8 cellular contexts compared by ENCODE assay signal in the genomic region with DNA sequence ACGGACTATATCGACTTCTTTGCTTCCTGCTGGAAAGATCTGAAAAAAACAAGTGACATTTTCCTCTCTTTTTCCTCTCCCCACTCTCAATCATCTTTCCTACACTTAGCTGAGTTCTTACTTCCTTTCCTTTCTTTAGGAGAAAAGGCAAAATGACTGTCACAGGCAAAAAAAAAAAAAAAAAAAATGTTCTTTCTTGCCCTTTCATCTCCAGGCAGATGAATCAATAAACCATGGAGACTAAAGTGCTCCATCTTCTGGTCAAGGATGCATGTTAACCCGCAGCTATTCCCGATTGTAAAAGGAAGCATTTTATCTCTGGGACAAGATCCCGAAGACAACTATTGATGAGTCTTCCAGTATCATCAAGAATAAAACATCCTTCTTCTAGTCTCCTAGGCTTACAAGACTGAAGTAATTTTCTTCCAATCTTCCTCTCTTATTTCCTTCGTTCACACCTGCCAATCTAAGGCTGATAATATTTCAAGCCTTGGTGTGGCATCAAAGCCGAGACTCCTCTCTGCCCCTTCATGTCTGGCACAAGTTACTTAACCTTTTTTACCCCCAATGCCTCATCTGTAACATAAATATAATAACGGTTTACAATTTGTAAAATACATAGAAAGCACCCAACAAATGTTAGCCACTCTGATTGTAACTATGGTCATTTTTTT.
DNase-seq lines count a peak whose midpoint lies in the region; ATAC-seq and TF ChIP-seq lines count a peak whose summit lies in the region.

No MANE protein-coding gene starts in this region.

- intact Hi-C loops in breast epithelium (cut with DNase I; ENCODE audit: low total_unique reads) (no loop called here), lower lobe of right lung (cut with DNase I) (no loop called here)

- ATAC-seq in lower lobe of right lung (peak in 1 of 2 donors; percentile 48), GM21576 (IDR thresholded peaks at IDR 0.05; ENCODE audit: unreplicated experiment) (no peak)

- no peaks in the 10 kb centered on the region for H3K27me3 ChIP-seq in breast epithelium
- no peaks in the 10 kb centered on the region for H3K27me3 ChIP-seq in lower lobe of right lung (ENCODE audit: low read depth)

- no peaks in the 10 kb centered on the region for H3K36me3 ChIP-seq in breast epithelium
- H3K36me3 ChIP-seq in lower lobe of right lung: no peaks in the 10 kb centered on the region

- H3K4me1 ChIP-seq in breast epithelium (no peaks in the 10 kb centered on the region), lower lobe of right lung (peaks cover 22% of the 10 kb centered on the region)

- DNase-seq in activated naive CD8-positive, alpha-beta T cell treated with anti-CD3 and anti-CD28 coated beads for 36 hours: no peak
- DNase-seq in NCI-H2227 treated with DMSO at 0.1 percent for 48 hours (lab: John Stamatoyannopoulos, UW) (peak; percentile 86), breast epithelium (ENCODE audit: low spot score in 2 of 2) (no peak), lower lobe of right lung (no peak), mesenteric fat pad (ENCODE audit: low spot score) (no peak)
- DNase-seq in activated effector memory CD4-positive, alpha-beta T cell treated with anti-CD3 and anti-CD28 coated beads, Interleukin-2, amount 50 U/mL, for 16 hours: no peak

- no peak for TF ChIP-seq POLR2A in breast epithelium (IDR thresholded peaks at IDR 0.05)

- no peaks in the 10 kb centered on the region for H3K27me3 Mint-ChIP-seq in activated naive CD8-positive, alpha-beta T cell
- H3K27me3 Mint-ChIP-seq in activated naive CD8-positive, alpha-beta T cell treated with anti-CD3 and anti-CD28 coated beads for 36 hours: no peaks in the 10 kb centered on the region

- TF ChIP-seq CTCF in breast epithelium (IDR thresholded peaks at IDR 0.05): peak in 2 of 3 donors; percentile 24 to 44
- peak; percentile 40 for TF ChIP-seq CTCF in lower lobe of right lung (IDR thresholded peaks at IDR 0.05)

- peaks cover 22% of the 10 kb centered on the region for H3K4me1 Mint-ChIP-seq in activated naive CD8-positive, alpha-beta T cell (ENCODE audit: low read depth)
- H3K4me1 Mint-ChIP-seq in activated naive CD8-positive, alpha-beta T cell treated with anti-CD3 and anti-CD28 coated beads for 36 hours: peaks cover 17% of the 10 kb centered on the region

- H3K36me3 Mint-ChIP-seq in activated naive CD8-positive, alpha-beta T cell: no peaks in the 10 kb centered on the region
- H3K36me3 Mint-ChIP-seq in activated naive CD8-positive, alpha-beta T cell treated with anti-CD3 and anti-CD28 coated beads for 36 hours: peaks cover 4% of the 10 kb centered on the region

- H3K27ac ChIP-seq in breast epithelium: no peak overlapping the region
- no peak overlapping the region for H3K27ac ChIP-seq in lower lobe of right lung

- H3K9me3 Mint-ChIP-seq in activated naive CD8-positive, alpha-beta T cell (ENCODE audit: low read depth): peaks cover 2% of the 10 kb centered on the region
- H3K9me3 Mint-ChIP-seq in activated naive CD8-positive, alpha-beta T cell treated with anti-CD3 and anti-CD28 coated beads for 36 hours: peaks cover 5% of the 10 kb centered on the region

- H3K4me3 ChIP-seq in breast epithelium (no peak overlapping the region), lower lobe of right lung (no peak overlapping the region)

- no peaks in the 10 kb centered on the region for H3K9me3 ChIP-seq in breast epithelium
- H3K9me3 ChIP-seq in lower lobe of right lung: no peaks in the 10 kb centered on the region

- H3K27ac Mint-ChIP-seq in activated naive CD8-positive, alpha-beta T cell: peak overlapping the region; percentile 81
- H3K27ac Mint-ChIP-seq in activated naive CD8-positive, alpha-beta T cell treated with anti-CD3 and anti-CD28 coated beads for 36 hours: no peak overlapping the region

- H3K4me3 Mint-ChIP-seq in activated naive CD8-positive, alpha-beta T cell: peak overlapping the region; percentile 78
- no peak overlapping the region for H3K4me3 Mint-ChIP-seq in activated naive CD8-positive, alpha-beta T cell treated with anti-CD3 and anti-CD28 coated beads for 36 hours
